ENCODE assay signal across 8 cellular contexts in genomic region chr2:29114841-29115609, GRCh38. TPM values are rescaled to one million over a fixed set of nuclear protein-coding genes. Genes with fewer than 3 reads are reported as not detected.
A peak's percentile ranks its signal among the peaks of the same experiment; 100 is the strongest.
DNase-seq lines count a peak whose midpoint lies in the region; ATAC-seq lines count a peak whose summit lies in the region.

TSS of gene CLIP4 (plus strand) at chr2:29115415. CDS start at chr2:29121389, 5,974 bp downstream.

- ATAC-seq in CD4-positive, CD25-positive, alpha-beta regulatory T cell (ENCODE audit: low read depth in 2 of 2), result peak; percentile 77 to 81
- peak; percentile 36 for ATAC-seq in GM21381 (IDR thresholded peaks at IDR 0.05; ENCODE audit: unreplicated experiment)

- H3K27ac ChIP-seq in CD4-positive, CD25-positive, alpha-beta regulatory T cell (ENCODE audit: insufficient read depth, low read length, poor library complexity, severe bottlenecking), result peak within 1 kb of the TSS; percentile 65

- H3K36me3 Mint-ChIP-seq in CD4-positive, CD25-positive, alpha-beta regulatory T cell, result peaks cover 3% of the 10 kb centered on the region

- H3K9me3 Mint-ChIP-seq in CD4-positive, CD25-positive, alpha-beta regulatory T cell, result no peaks in the 10 kb centered on the region

- peak within 1 kb of the TSS; percentile 98 for H3K4me3 ChIP-seq in CD4-positive, CD25-positive, alpha-beta regulatory T cell (ENCODE audit: low read depth, low read length)

- H3K27me3 ChIP-seq in CD4-positive, CD25-positive, alpha-beta regulatory T cell (ENCODE audit: control insufficient read depth, insufficient read depth, low read length), result no peaks in the 10 kb centered on the region

- H3K4me1 ChIP-seq in CD4-positive, CD25-positive, alpha-beta regulatory T cell (ENCODE audit: control insufficient read depth, insufficient read depth, low read length, poor library complexity, severe bottlenecking), result peaks cover 27% of the 10 kb centered on the region

- peak; percentile 56 to 68 (median 60) for DNase-seq in CD4-positive, CD25-positive, alpha-beta regulatory T cell
- DNase-seq in M059J (ENCODE audit: low read depth) (no peak), midbrain (lab: John Stamatoyannopoulos, UW) (peak; percentile 74), NCI-H187 treated with DMSO at 0.1 percent for 48 hours (lab: John Stamatoyannopoulos, UW) (no peak)
- DNase-seq in activated CD8-positive, alpha-beta memory T cell treated with anti-CD3 and anti-CD28 coated beads, Interleukin-2, amount 50 U/mL, for 1 hour (ENCODE audit: extremely low read depth), result peak; percentile 18
- peak; percentile 68 to 71 for DNase-seq in stimulated activated CD8-positive, alpha-beta memory T cell treated with anti-CD3 and anti-CD28 coated beads, Interleukin-15, amount 100 ng/mL, for 48 hours (ENCODE audit: low read depth in 2 of 2)

- H3K27ac Mint-ChIP-seq in CD4-positive, CD25-positive, alpha-beta regulatory T cell, result peak within 1 kb of the TSS; percentile 95 to 97 (median 97)

- in situ Hi-C loops in endometrial microvascular endothelial cells (cut with HindIII; ENCODE audit: inconsistent ontology term, low pct_unique_long_range_greater_than_20kb, low sequenced_read_pairs), result no loop called here

- peaks cover 9% of the 10 kb centered on the region for H3K27me3 Mint-ChIP-seq in CD4-positive, CD25-positive, alpha-beta regulatory T cell

- H3K36me3 ChIP-seq in CD4-positive, CD25-positive, alpha-beta regulatory T cell (ENCODE audit: control insufficient read depth, insufficient read depth, low read length), result no peaks in the 10 kb centered on the region

- peaks cover 14 to 54% (median 36%) of the 10 kb centered on the region in 4 donors for H3K4me1 Mint-ChIP-seq in CD4-positive, CD25-positive, alpha-beta regulatory T cell

- H3K4me3 Mint-ChIP-seq in CD4-positive, CD25-positive, alpha-beta regulatory T cell, result peak within 1 kb of the TSS; percentile 92 to 97 (median 95)

- no peaks in the 10 kb centered on the region for H3K9me3 ChIP-seq in CD4-positive, CD25-positive, alpha-beta regulatory T cell (ENCODE audit: control insufficient read depth in 2 of 2, low read length in 2 of 2)

RNA-seq across cellular contexts. Expression of gene CLIP4, which starts in this region (rescaled TPM):
- 37.7 TPM for total RNA-seq in CD4-positive, CD25-positive, alpha-beta regulatory T cell
- 10 to 100 TPM; 13.5 to 22.5 (median 16.9) TPM for polyA plus RNA-seq in CD4-positive, CD25-positive, alpha-beta regulatory T cell
- total RNA-seq in M059J (2014; rRNA removed; shearing (Covaris generic)), result 10.8 and 15.9 TPM in 2 replicates
- 49.0 TPM for total RNA-seq in endometrial microvascular endothelial cells (ENCODE audit: inconsistent ontology term)

Comparison
In these comparisons a context has a peak if more than half of its experiments do, and no peak if none do; other contexts are left out.
1. DNase-seq: peak in CD4-positive, CD25-positive, alpha-beta regulatory T cell (3 of 3), activated CD8-positive, alpha-beta memory T cell treated with anti-CD3 and anti-CD28 coated beads, Interleukin-2, amount 50 U/mL, for 1 hour (single experiment), midbrain (single experiment) and stimulated activated CD8-positive, alpha-beta memory T cell treated with anti-CD3 and anti-CD28 coated beads, Interleukin-15, amount 100 ng/mL, for 48 hours (2 of 2); none in M059J (single experiment) and NCI-H187 treated with DMSO at 0.1 percent for 48 hours (single experiment).